In genomic region chr14:60508707-60509437, GRCh38 we compare ENCODE assay signal across 9 cellular contexts. TPM values are rescaled to one million over a fixed set of nuclear protein-coding genes. Genes with fewer than 3 reads are reported as not detected.
DNase-seq lines count a peak whose midpoint lies in the region; ATAC-seq and TF ChIP-seq lines count a peak whose summit lies in the region.
"Had no signal": no experiment of that assay in that cellular context is flagged by ENCODE, and none has a peak within 500 bp of the region (broad histone marks: within the 10 kb centered on the region; RNA-seq: fewer than 3 reads in every experiment).

Gene SIX6, plus strand, starts transcription at chr14:60509146. Its CDS starts 253 bp downstream, at chr14:60509399.

- no peak for ATAC-seq in GM19467 (IDR thresholded peaks at IDR 0.05; ENCODE audit: unreplicated experiment)

- peaks cover 3% of the 10 kb centered on the region for H3K9me3 Mint-ChIP-seq in activated CD4-positive, alpha-beta T cell treated with anti-CD3 and anti-CD28 coated beads, Interleukin-2, amount 10 ng/mL, durations not matched to agents 7 days and 5 days

- POLR2A ChIA-PET in activated CD4-positive, alpha-beta T cell treated with anti-CD3 and anti-CD28 coated beads, Interleukin-2, amount 10 ng/mL, durations not matched to agents 7 days and 5 days (lab: Charles Lee), result no interaction called here

- H3K27me3 Mint-ChIP-seq in activated CD4-positive, alpha-beta T cell treated with anti-CD3 and anti-CD28 coated beads, Interleukin-2, amount 10 ng/mL, durations not matched to agents 7 days and 5 days, result peaks cover 90% of the 10 kb centered on the region

- CTCF ChIA-PET in activated CD4-positive, alpha-beta T cell treated with anti-CD3 and anti-CD28 coated beads, Interleukin-2, amount 10 ng/mL, durations not matched to agents 7 days and 5 days (lab: Charles Lee), result no interaction called here

- no peaks in the 10 kb centered on the region for H3K36me3 Mint-ChIP-seq in activated CD4-positive, alpha-beta T cell treated with anti-CD3 and anti-CD28 coated beads, Interleukin-2, amount 10 ng/mL, durations not matched to agents 7 days and 5 days (ENCODE audit: low read depth)

- peaks cover 9% of the 10 kb centered on the region for H3K4me1 Mint-ChIP-seq in activated CD4-positive, alpha-beta T cell treated with anti-CD3 and anti-CD28 coated beads, Interleukin-2, amount 10 ng/mL, durations not matched to agents 7 days and 5 days

- H3K4me3 Mint-ChIP-seq in activated CD4-positive, alpha-beta T cell treated with anti-CD3 and anti-CD28 coated beads, Interleukin-2, amount 10 ng/mL, durations not matched to agents 7 days and 5 days, result peak within 1 kb of the TSS; percentile 22

- TF ChIP-seq CTCF in GM10266 (IDR thresholded peaks at IDR 0.05; ENCODE audit: control insufficient read depth, insufficient read depth, low read depth, missing control alignments), result no peak

- no peak for DNase-seq in activated CD4-positive, alpha-beta T cell treated with anti-CD3 and anti-CD28 coated beads, Interleukin-2, amount 10 ng/mL, durations not matched to agents 7 days and 5 days
- no peak for DNase-seq in activated CD4-positive, alpha-beta T cell treated with anti-CD3 and anti-CD28 coated beads, Interleukin-2, amount 50 U/mL, for 4 hours
- DNase-seq in NCI-H526 (lab: John Stamatoyannopoulos, UW) (peak; percentile 21 to 46), fibroblast of peridontal ligament (ENCODE audit: extremely low read depth) (peak; percentile 47), smooth muscle cell of the brain vasculature (ENCODE audit: low read depth, low spot score) (peak; percentile 7), GM10266 (ENCODE audit: extremely low spot score) (no peak)
- DNase-seq in stimulated activated CD4-positive, alpha-beta T cell treated with anti-CD3 and anti-CD28 coated beads, Interleukin-1b, Interleukin-23, amount 100 ng/mL, for 48 hours, result no peak
- DNase-seq: NCI-H1930 had no signal

- peak within 1 kb of the TSS; percentile 62 for H3K27ac Mint-ChIP-seq in activated CD4-positive, alpha-beta T cell treated with anti-CD3 and anti-CD28 coated beads, Interleukin-2, amount 10 ng/mL, durations not matched to agents 7 days and 5 days

RNA-seq across cellular contexts. Expression of gene SIX6, which starts in this region (rescaled TPM):
- not detected for total RNA-seq in activated CD4-positive, alpha-beta T cell treated with anti-CD3 and anti-CD28 coated beads, Interleukin-2, amount 10 ng/mL, durations not matched to agents 7 days and 5 days

Comparison
In these comparisons a context has a peak if more than half of its experiments do, and no peak if none do; other contexts are left out.
1. DNase-seq: peak in NCI-H526 (2 of 2), fibroblast of peridontal ligament (single experiment) and smooth muscle cell of the brain vasculature (single experiment); none in activated CD4-positive, alpha-beta T cell treated with anti-CD3 and anti-CD28 coated beads, Interleukin-2, amount 10 ng/mL, durations not matched to agents 7 days and 5 days (single experiment), activated CD4-positive, alpha-beta T cell treated with anti-CD3 and anti-CD28 coated beads, Interleukin-2, amount 50 U/mL, for 4 hours (0 of 2), stimulated activated CD4-positive, alpha-beta T cell treated with anti-CD3 and anti-CD28 coated beads, Interleukin-1b, Interleukin-23, amount 100 ng/mL, for 48 hours (single experiment) and GM10266 (single experiment).